9 cellular contexts compared by ENCODE assay signal in the genomic region with DNA sequence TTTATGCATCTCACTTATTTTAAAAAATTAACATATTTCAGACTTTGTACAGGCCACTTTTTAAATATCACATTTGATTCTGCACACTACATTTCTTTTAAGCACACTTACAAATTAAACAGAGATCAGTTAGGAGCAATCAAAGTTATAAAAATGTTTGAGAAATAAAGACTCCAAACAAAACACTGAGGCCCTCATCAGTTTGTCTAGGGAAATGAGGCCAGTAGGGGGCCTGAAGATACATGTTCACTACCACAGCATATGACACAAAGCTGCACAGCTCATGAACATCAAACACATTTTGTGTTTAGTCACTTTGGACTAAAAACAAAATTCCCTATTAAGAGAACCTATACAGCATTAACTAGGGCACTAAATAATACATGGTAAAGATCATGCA.
DNase-seq lines count a peak whose midpoint lies in the region; ATAC-seq and TF ChIP-seq lines count a peak whose summit lies in the region.
"Had no signal": no experiment of that assay in that cellular context is flagged by ENCODE, and none has a peak within 500 bp of the region (broad histone marks: within the 10 kb centered on the region; RNA-seq: fewer than 3 reads in every experiment).

No MANE protein-coding gene starts in this region.

- H3K27me3 ChIP-seq in mammary epithelial cell (ENCODE audit: insufficient read depth, low read length) (no peaks in the 10 kb centered on the region), H7 (ENCODE audit: control insufficient read depth, insufficient read depth, low read length) (no peaks in the 10 kb centered on the region)

- ATAC-seq in HG03342 (IDR thresholded peaks at IDR 0.05; ENCODE audit: unreplicated experiment), result no peak

- H3K9me3 ChIP-seq in mammary epithelial cell (replicated peaks; ENCODE audit: insufficient read depth, low read length), result no peaks in the 10 kb centered on the region

- no peaks in the 10 kb centered on the region for H3K4me1 ChIP-seq in mammary epithelial cell (ENCODE audit: insufficient read depth, low read length)

- CTCF ChIA-PET in mammary epithelial cell (lab: Charles Lee; ENCODE audit: low non-redundant PET), result interaction anchor here (0.5 to 0.6 kb wide), 2 partner anchors 496 to 582 kb away, joined by 3 read pairs; no protein-coding TSS in a partner anchor

- H2AFZ ChIP-seq in mammary epithelial cell (ENCODE audit: low read depth, low read length), result no peak overlapping the region

- peak; percentile 17 for DNase-seq in Daoy (ENCODE audit: low read depth)
- DNase-seq in Jurkat, Clone E6-1 (ENCODE audit: low read depth, low spot score), result peak; percentile 25
- no peak for DNase-seq in mammary epithelial cell
- DNase-seq in myocyte (ENCODE audit: low read depth), result peak; percentile 46
- DNase-seq in activated naive CD4-positive, alpha-beta T cell (lab: John Stamatoyannopoulos, UW), result no peak
- DNase-seq in stimulated activated CD4-positive, alpha-beta T cell treated with anti-CD3 and anti-CD28 coated beads, Interleukin-4, amount 100 ng/mL, for 4 hours, result no peak
- DNase-seq in H7, result no peak
- DNase-seq: kidney glomerular epithelial cell had no signal

- no peaks in the 10 kb centered on the region for H4K20me1 ChIP-seq in mammary epithelial cell (ENCODE audit: insufficient read depth, low read length)

- no peak overlapping the region for H3K27ac ChIP-seq in mammary epithelial cell (ENCODE audit: insufficient read depth, low read depth, low read length)

- intact Hi-C loops in mammary epithelial cell (cut with micrococcal nuclease), result loop anchor here (1.0 kb wide), 1 partner anchor 194 kb away; no protein-coding TSS in a partner anchor

- no peak overlapping the region for H3K4me2 ChIP-seq in mammary epithelial cell (ENCODE audit: insufficient read depth, low read depth, low read length)

- TF ChIP-seq CTCF in mammary epithelial cell (conservative IDR thresholded peaks at IDR 0.05 in 1 of 2, IDR thresholded peaks at IDR 0.05 in 1 of 2; ENCODE audit: extremely low read depth in 1 of 2, insufficient read depth in 1 of 2, low read depth in 1 of 2, low read length in 2 of 2), result peak; percentile 43 to 52

- no peaks in the 10 kb centered on the region for H3K79me2 ChIP-seq in mammary epithelial cell (ENCODE audit: insufficient read depth, low read length)

- in situ Hi-C loops in mammary epithelial cell (cut with MboI; ENCODE audit: low sequenced_read_pairs in 2 of 2), result no loop called here

- BruUV-seq in mammary epithelial cell (replicated peaks; lab: Mats Ljungman, UMichigan), result no TSS peak

- dilution Hi-C loops in mammary epithelial cell (cut with HindIII; ENCODE audit: low sequenced_read_pairs), result no loop called here

- no peaks in the 10 kb centered on the region for H3K36me3 ChIP-seq in mammary epithelial cell (ENCODE audit: insufficient read depth, low read length)
- no peaks in the 10 kb centered on the region for H3K36me3 ChIP-seq in H7 (replicated peaks; ENCODE audit: control insufficient read depth, insufficient read depth, low read length)

- no peak overlapping the region for H3K4me3 ChIP-seq in Jurkat, Clone E6-1 (ENCODE audit: low read length)
- no peak overlapping the region for H3K4me3 ChIP-seq in mammary epithelial cell (replicated peaks in 1 of 3; ENCODE audit: insufficient read depth in 1 of 3, low read depth in 2 of 3, low read length in 3 of 3)
- no peak overlapping the region for H3K4me3 ChIP-seq in H7 (ENCODE audit: insufficient read depth, low read depth, low read length)

- H3K9ac ChIP-seq in mammary epithelial cell (ENCODE audit: insufficient read depth, low read length), result no peak overlapping the region

Comparison
In these comparisons a context has a peak if more than half of its experiments do, and no peak if none do; other contexts are left out.
1. DNase-seq: peak in Daoy (single experiment), Jurkat, Clone E6-1 (single experiment) and myocyte (single experiment); none in mammary epithelial cell (single experiment), activated naive CD4-positive, alpha-beta T cell (0 of 4), stimulated activated CD4-positive, alpha-beta T cell treated with anti-CD3 and anti-CD28 coated beads, Interleukin-4, amount 100 ng/mL, for 4 hours (0 of 2) and H7 (single experiment).